10 cellular contexts compared by ENCODE assay signal in the genomic region with DNA sequence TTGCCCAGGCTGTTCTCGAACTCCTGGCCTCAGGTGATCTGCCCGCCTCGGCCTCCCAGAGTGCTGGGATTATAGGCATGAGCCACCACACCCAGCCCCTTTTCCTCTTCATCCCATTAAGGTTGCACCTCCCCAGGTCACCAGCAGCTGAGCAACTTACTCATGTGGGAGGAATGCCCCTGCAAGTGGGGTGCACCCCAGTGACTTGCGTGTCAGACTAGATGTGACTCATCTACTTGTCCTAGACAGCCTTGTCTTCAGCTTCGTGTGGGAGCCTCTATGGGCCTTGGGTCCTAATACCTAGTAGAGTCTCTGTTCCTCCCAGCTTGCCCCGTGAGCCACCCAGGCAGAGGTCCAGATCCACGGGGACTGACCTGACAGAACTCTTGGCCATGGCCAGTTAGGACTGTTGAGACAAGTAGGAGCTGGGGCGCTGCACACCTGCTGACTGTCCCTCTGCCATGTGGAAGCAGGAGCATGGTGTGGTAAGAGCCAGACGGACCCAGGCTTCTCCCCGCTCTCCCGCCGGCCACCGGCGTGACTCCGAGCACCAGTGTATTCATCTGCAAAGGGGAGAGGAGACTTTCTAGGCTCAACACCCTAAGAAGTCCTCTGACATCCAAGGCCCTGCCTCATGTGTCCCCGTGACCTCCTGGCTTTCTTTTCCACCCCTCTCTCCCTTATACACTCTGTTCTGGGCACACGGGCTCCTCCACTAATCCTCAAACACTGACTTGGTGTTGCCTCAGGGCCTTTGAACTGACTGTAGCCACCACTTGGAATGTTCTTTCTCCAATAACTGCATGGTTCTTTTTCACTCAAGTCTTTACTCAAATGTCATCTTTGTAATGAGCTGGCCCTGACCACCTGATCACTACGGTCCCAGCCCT. TPM values are rescaled to one million over a fixed set of nuclear protein-coding genes. Genes with fewer than 3 reads are reported as not detected.
A peak's percentile ranks its signal among the peaks of the same experiment; 100 is the strongest.
DNase-seq lines count a peak whose midpoint lies in the region; ATAC-seq and TF ChIP-seq lines count a peak whose summit lies in the region.
"Had no signal": no experiment of that assay in that cellular context is flagged by ENCODE, and none has a peak within 500 bp of the region (broad histone marks: within the 10 kb centered on the region; RNA-seq: fewer than 3 reads in every experiment).

No MANE protein-coding gene starts in this region.

- no peaks in the 10 kb centered on the region for H3K79me1 ChIP-seq in H9 (ENCODE audit: insufficient read depth, low read depth, low read length, poor library complexity, severe bottlenecking)

- no peak overlapping the region for H2AFZ ChIP-seq in H9 (ENCODE audit: low read length)

- H3K23ac ChIP-seq in H9 (ENCODE audit: insufficient read length, low read depth, low read length) = no peak overlapping the region

- H4K5ac ChIP-seq in H9 (ENCODE audit: insufficient read length, low read depth, low read length) = no peak overlapping the region

- H4K20me1 ChIP-seq in H9 (ENCODE audit: control insufficient read depth, insufficient read depth, insufficient read length) = no peaks in the 10 kb centered on the region

- no peak overlapping the region for H3K4me3 Mint-ChIP-seq in H9

- no peak overlapping the region for H2AK5ac ChIP-seq in H9 (ENCODE audit: insufficient read length, low read length)

- no peaks in the 10 kb centered on the region for H3K23me2 ChIP-seq in H9 (ENCODE audit: insufficient read length, low read depth, low read length, poor library complexity, severe bottlenecking)

- H2BK5ac ChIP-seq in H9 (ENCODE audit: insufficient read length, low read length) = peak overlapping the region; percentile 55

- no peak overlapping the region for H3K4ac ChIP-seq in H9 (ENCODE audit: low read depth, low read length)

- peaks cover 4 to 9% of the 10 kb centered on the region in 2 experiments for H3K4me1 Mint-ChIP-seq in H9

- H3K27ac Mint-ChIP-seq in H9 = no peak overlapping the region; a peak in 1 of 7 replicates

- no peaks in the 10 kb centered on the region for H3K36me3 Mint-ChIP-seq in H9 (ENCODE audit: insufficient read depth in 1 of 3, low read depth in 3 of 3)

- H3K4me1 ChIP-seq in H9 (ENCODE audit: insufficient read depth, low read length) (no peaks in the 10 kb centered on the region), BE2C (no peaks in the 10 kb centered on the region)

- no peak overlapping the region for H2BK120ac ChIP-seq in H9 (ENCODE audit: low read depth, low read length, poor library complexity, severe bottlenecking)

- no peak overlapping the region for H4K8ac ChIP-seq in H9 (replicated peaks; ENCODE audit: insufficient read length, low read depth, low read length)

- peaks cover 73% of the 10 kb centered on the region for H3K27me3 Mint-ChIP-seq in H9 (ENCODE audit: low read depth)

- no peaks in the 10 kb centered on the region for H3K79me2 ChIP-seq in H9 (ENCODE audit: insufficient read depth, low read length)

- no CpG with 5 or more reads among the region's 18 CpGs for WGBS in H9 (ENCODE audit: extremely low coverage, insufficient read length, low lambda C conversion rate)

- ATAC-seq in HG03175 (IDR thresholded peaks at IDR 0.05; ENCODE audit: unreplicated experiment) = no peak
- ATAC-seq in GM18909 (IDR thresholded peaks at IDR 0.05; ENCODE audit: poor library complexity, unreplicated experiment) = no peak

- no peak overlapping the region for H4K91ac ChIP-seq in H9 (ENCODE audit: insufficient read length, low read depth, low read length)

- H3K27ac ChIP-seq in H9 (ENCODE audit: insufficient read length, low read depth, low read length) = no peak overlapping the region
- H3K27ac ChIP-seq in WERI-Rb-1 = peak overlapping the region; percentile 71

- no peak overlapping the region for H2BK12ac ChIP-seq in H9 (ENCODE audit: insufficient read length, low read depth, low read length)

- H3K14ac ChIP-seq in H9 (ENCODE audit: insufficient read depth, low read length) = no peak overlapping the region

- no peak overlapping the region for H3K18ac ChIP-seq in H9 (ENCODE audit: insufficient read length, low read depth, low read length)

- H2BK20ac ChIP-seq in H9 (ENCODE audit: low read depth, low read length, poor library complexity, severe bottlenecking) = no peak overlapping the region

- H3K4me3 ChIP-seq in WERI-Rb-1 (ENCODE audit: low read depth, low read length) = no peak overlapping the region
- H3K4me3 ChIP-seq in BE2C (ENCODE audit: low read depth, low read length) = no peak overlapping the region

- DNase-seq in AG08395 (ENCODE audit: low spot score) = peak; percentile 89
- DNase-seq in H9 = no peak
- no peak for DNase-seq in WERI-Rb-1
- peak; percentile 84 for DNase-seq in islet precursor cell
- DNase-seq in NCI-H345 (lab: John Stamatoyannopoulos, UW) = no peak
- DNase-seq in BE2C = no peak
- DNase-seq: amygdala; stimulated activated naive CD4-positive, alpha-beta T cell treated with Interleukin-2 at 50 U/mL for 16 hours had no signal

- H3K27me3 ChIP-seq in H9 (ENCODE audit: insufficient read depth, low read length) (peaks cover 3% of the 10 kb centered on the region; the same call in 1 of the 2 replicates), WERI-Rb-1 (ENCODE audit: insufficient read depth, low read depth, severe bottlenecking) (no peaks in the 10 kb centered on the region), BE2C (no peaks in the 10 kb centered on the region)

- H3K36me3 ChIP-seq in WERI-Rb-1 (no peaks in the 10 kb centered on the region), BE2C (no peaks in the 10 kb centered on the region)

- no peak for TF ChIP-seq CTCF in H9 (conservative IDR thresholded peaks at IDR 0.05)
- TF ChIP-seq CTCF in WERI-Rb-1 (IDR thresholded peaks at IDR 0.05; ENCODE audit: low read depth, low read length) = no peak
- TF ChIP-seq CTCF in BE2C (IDR thresholded peaks at IDR 0.05; ENCODE audit: low read depth, low read length) = no peak

- H3K9ac ChIP-seq in H9 (ENCODE audit: extremely low read depth, insufficient read length, low read length) = no peak overlapping the region

- H3K4me2 ChIP-seq in H9 (ENCODE audit: insufficient read depth, insufficient read length, low read length) = no peak overlapping the region

- no peak overlapping the region for H3K56ac ChIP-seq in H9 (ENCODE audit: insufficient read length, low read depth, low read length)

- no peaks in the 10 kb centered on the region for H3K9me3 Mint-ChIP-seq in H9

- H3T11ph ChIP-seq in H9 (ENCODE audit: low read length) = no peak overlapping the region

- H2BK15ac ChIP-seq in H9 (ENCODE audit: low read depth, low read length) = no peak overlapping the region

- H3K9me3 ChIP-seq in H9 (ENCODE audit: control insufficient read depth, low read depth, low read length) = no peaks in the 10 kb centered on the region
- H3K9me3 ChIP-seq in WERI-Rb-1 (ENCODE audit: severe bottlenecking) = no peaks in the 10 kb centered on the region
- no peaks in the 10 kb centered on the region for H3K9me3 ChIP-seq in BE2C

RNA-seq across cellular contexts. Expression of a gene that starts 11.6 kb away (rescaled TPM):
- total RNA-seq in H9 (2021) = 5.1 and 6.2 TPM in 2 replicates
- polyA plus RNA-seq in BE2C (2012; ENCODE audit: insufficient read depth, insufficient read length, low read depth) = 226 TPM

RNA-seq across cellular contexts. Expression of a gene that starts 53.9 kb away (rescaled TPM):
- 1.2 and 2.9 TPM in 2 replicates for total RNA-seq in H9 (2021)
- polyA plus RNA-seq in BE2C (2012; ENCODE audit: insufficient read depth, insufficient read length, low read depth) = 54.5 TPM

Comparison
In these comparisons a context has a peak if more than half of its experiments do, and no peak if none do; other contexts are left out.
1. DNase-seq: peak in AG08395 (single experiment) and islet precursor cell (single experiment); none in H9 (single experiment), WERI-Rb-1 (single experiment), NCI-H345 (single experiment) and BE2C (single experiment).